Comparison of ENCODE assay signal across 7 cellular contexts in genomic region chr17:42673885-42674754, GRCh38. TPM values are rescaled to one million over a fixed set of nuclear protein-coding genes. Genes with fewer than 3 reads are reported as not detected.
A peak's percentile ranks its signal among the peaks of the same experiment; 100 is the strongest.
DNase-seq lines count a peak whose midpoint lies in the region; TF ChIP-seq lines count a peak whose summit lies in the region.

No MANE protein-coding gene starts in this region.

- peaks cover 68% of the 10 kb centered on the region for H3K27me3 ChIP-seq in iPS-20b (ENCODE audit: insufficient read depth, low read length)
- peaks cover 0 to 54% (median 0%) of the 10 kb centered on the region in 3 donors for H3K27me3 ChIP-seq in stomach

- TF ChIP-seq CTCF in astrocyte of the cerebellum (IDR thresholded peaks at IDR 0.05; ENCODE audit: low read depth, low read length, missing control alignments), result peak; percentile 60
- TF ChIP-seq CTCF in stomach (IDR thresholded peaks at IDR 0.05), result peak in 3 of 7 experiments; percentile 21 to 50 (median 34)

- WGBS in stomach, 5 donors, result 6 to 11% (median 9%) methylated on average over 24 to 32 of the region's 32 CpGs

- DNase-seq in ELF-1 (ENCODE audit: low read depth, low spot score) (peak; percentile 47), KBM-7 (peak; percentile 58), astrocyte of the cerebellum (ENCODE audit: low read depth) (no peak), stomach (peak; percentile 45), T-helper 9 cell (no peak), SK-N-DZ (ENCODE audit: low spot score) (no peak)

- intact Hi-C loops in stomach (cut with DNase I; ENCODE audit: low total_unique reads), result no loop called here

- H3K27ac ChIP-seq in iPS-20b (ENCODE audit: low read length) (no peak overlapping the region), stomach (peak overlapping the region; percentile 25 to 99 (median 96))

- peaks cover 33% of the 10 kb centered on the region for H3K4me1 ChIP-seq in iPS-20b (ENCODE audit: insufficient read depth, low read length)
- peaks cover 43 to 86% (median 73%) of the 10 kb centered on the region in 4 donors for H3K4me1 ChIP-seq in stomach

- in situ Hi-C loops in KBM-7 (cut with MboI; ENCODE audit: low pct_unique_long_range_greater_than_20kb, low sequenced_read_pairs) (no loop called here), astrocyte of the cerebellum (cut with HindIII; ENCODE audit: low sequenced_read_pairs) (no loop called here)

- H3K9me3 ChIP-seq in iPS-20b (ENCODE audit: insufficient read depth, low read depth, low read length), result no peaks in the 10 kb centered on the region
- no peaks in the 10 kb centered on the region for H3K9me3 ChIP-seq in stomach

- H3K9ac ChIP-seq in iPS-20b (ENCODE audit: low read depth, low read length), result no peak overlapping the region

- H3K36me3 ChIP-seq in iPS-20b (ENCODE audit: insufficient read depth, low read depth, low read length) (peaks cover 8% of the 10 kb centered on the region; the same call in 1 of the 2 replicates), stomach (peaks cover 43 to 47% (median 45%) of the 10 kb centered on the region in 4 donors)

- no peak for TF ChIP-seq EP300 in stomach (IDR thresholded peaks at IDR 0.05)

- no peak for TF ChIP-seq POLR2A in stomach (IDR thresholded peaks at IDR 0.05)

- peak overlapping the region; percentile 63 for H3K4me3 ChIP-seq in astrocyte of the cerebellum (ENCODE audit: low read depth, low read length)
- H3K4me3 ChIP-seq in iPS-20b (ENCODE audit: low read length), result peak overlapping the region; percentile 92
- H3K4me3 ChIP-seq in stomach, result peak overlapping the region; percentile 85 to 96 (median 90)

RNA-seq across cellular contexts. Expression of gene PLEKHH3, which starts 2.7 kb away (rescaled TPM):
- 10 to 100 TPM; 16.5 to 96.0 (median 28.0) TPM for total RNA-seq in stomach
- polyA plus RNA-seq in stomach, result 10 to 100 TPM; 19.1 to 74.4 (median 52.9) TPM
- 23.6 and 40.7 TPM in 2 replicates for polyA plus RNA-seq in SK-N-DZ (2014; cell fraction: cytosol; rRNA removed)
- polyA plus RNA-seq in SK-N-DZ (2014; cell fraction: nucleus; rRNA removed), result 63.4 and 64.3 TPM in 2 replicates

RNA-seq across cellular contexts. Expression of gene CCR10, which starts 7.5 kb away (rescaled TPM):
- total RNA-seq in stomach, result 10 to 100 TPM in 1 of 5 donors, 1 to 10 TPM in 3, not detected in 1; 1.7 to 11.7 (median 7.0) TPM
- 1 to 10 TPM in 1 of 3 donors, under 1 TPM in 2; 0.55 to 1.4 (median 0.56) TPM for polyA plus RNA-seq in stomach
- 35.0 and 43.0 TPM in 2 replicates for polyA plus RNA-seq in SK-N-DZ (2014; cell fraction: cytosol; rRNA removed)
- 23.4 and 33.9 TPM in 2 replicates for polyA plus RNA-seq in SK-N-DZ (2014; cell fraction: nucleus; rRNA removed)

RNA-seq across cellular contexts. Expression of gene CNTNAP1, which starts 8.2 kb away (rescaled TPM):
- total RNA-seq in stomach, result 10 to 100 TPM in 2 of 5 donors, 1 to 10 TPM in 3; 6.7 to 13.3 (median 9.0) TPM
- polyA plus RNA-seq in stomach, result 1 to 10 TPM in 2 of 3 donors, under 1 TPM in 1; 0.76 to 2.7 (median 2.6) TPM
- 7.9 and 10.8 TPM in 2 replicates for polyA plus RNA-seq in SK-N-DZ (2014; cell fraction: cytosol; rRNA removed)
- polyA plus RNA-seq in SK-N-DZ (2014; cell fraction: nucleus; rRNA removed), result 64.4 and 94.2 TPM in 2 replicates

RNA-seq across cellular contexts. Expression of gene TUBG2, which starts 15.0 kb away (rescaled TPM):
- 100 to 1,000 TPM in 2 of 5 donors, 10 to 100 TPM in 2, 1 to 10 TPM in 1; 4.3 to 181 (median 15.8) TPM for total RNA-seq in stomach
- 10 to 100 TPM; 13.3 to 17.1 (median 15.9) TPM for polyA plus RNA-seq in stomach
- polyA plus RNA-seq in SK-N-DZ (2014; cell fraction: cytosol; rRNA removed), result 13.0 and 26.2 TPM in 2 replicates
- polyA plus RNA-seq in SK-N-DZ (2014; cell fraction: nucleus; rRNA removed), result 47.1 and 58.4 TPM in 2 replicates

Comparison
In these comparisons a context has a peak if more than half of its experiments do, and no peak if none do; other contexts are left out.
1. DNase-seq: peak in ELF-1 (single experiment), KBM-7 (single experiment) and stomach (single experiment); none in astrocyte of the cerebellum (single experiment), T-helper 9 cell (single experiment) and SK-N-DZ (single experiment).
2. Peak in every context shown above with its lines, with median percentiles within 50 percentile points of each other: H3K4me3 ChIP-seq.